Comparison of ENCODE assay signal across 21 cellular contexts in the genomic region with DNA sequence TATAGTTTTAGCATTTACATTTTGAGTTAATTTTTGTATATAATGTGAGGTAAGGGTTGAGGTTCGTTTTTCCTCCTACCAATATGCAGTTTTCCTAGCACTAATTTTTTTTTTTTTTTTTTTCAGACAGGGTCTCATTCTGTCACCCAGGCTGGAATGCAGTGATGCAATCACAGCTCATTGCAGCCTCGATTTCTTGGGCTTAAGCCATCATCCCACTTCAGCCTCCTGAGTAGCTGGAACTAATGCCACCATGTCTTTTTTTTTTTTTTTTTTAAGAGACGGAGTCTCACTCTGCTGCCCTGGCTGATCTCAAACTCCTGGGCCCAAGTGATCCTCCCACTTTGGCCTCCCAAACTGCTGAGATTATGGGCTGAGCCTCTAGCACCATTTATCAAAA. TPM values are rescaled to one million over a fixed set of nuclear protein-coding genes. Genes with fewer than 3 reads are reported as not detected.
DNase-seq lines count a peak whose midpoint lies in the region; ATAC-seq, FAIRE-seq and TF ChIP-seq lines count a peak whose summit lies in the region.
"Had no signal": no experiment of that assay in that cellular context is flagged by ENCODE, and none has a peak within 500 bp of the region (broad histone marks: within the 10 kb centered on the region; RNA-seq: fewer than 3 reads in every experiment).

No MANE protein-coding gene starts in this region.

- no peaks in the 10 kb centered on the region for H3K27me3 Mint-ChIP-seq in activated T-cell treated with anti-CD3 and anti-CD28 coated beads, Interleukin-2, amount 50 U/mL, for 24 hours
- H3K27me3 Mint-ChIP-seq in astrocyte (ENCODE audit: low read depth, unreplicated experiment) (peaks cover 11% of the 10 kb centered on the region), neural progenitor cell (ENCODE audit: insufficient read depth, low read depth) (peaks cover 9% of the 10 kb centered on the region)
- H3K27me3 Mint-ChIP-seq: naive thymus-derived CD8-positive, alpha-beta T cell had no signal

- no peak overlapping the region for H4K91ac ChIP-seq in IMR-90 (ENCODE audit: insufficient read depth, low read depth, low read length)

- no peak for FAIRE-seq in astrocyte (lab: Jason Lieb, UNC)

- no peak overlapping the region for H3K14ac ChIP-seq in IMR-90 (replicated peaks; ENCODE audit: low read depth, low read length)

- intact Hi-C loops in IMR-90 (cut with micrococcal nuclease) = no loop called here

- no peak overlapping the region for H3K9ac ChIP-seq in IMR-90 (ENCODE audit: low read depth, low read length)
- no peak overlapping the region for H3K9ac ChIP-seq in astrocyte (ENCODE audit: low read length)
- H3K9ac ChIP-seq in mesendoderm (ENCODE audit: low read length) = no peak overlapping the region
- H3K9ac ChIP-seq in neural progenitor cell = no peak overlapping the region

- peak overlapping the region; percentile 81 for H3K27ac Mint-ChIP-seq in activated T-cell treated with anti-CD3 and anti-CD28 coated beads, Interleukin-2, amount 50 U/mL, for 24 hours
- peak overlapping the region; percentile 58 for H3K27ac Mint-ChIP-seq in astrocyte (ENCODE audit: unreplicated experiment)
- H3K27ac Mint-ChIP-seq in neural progenitor cell = no peak overlapping the region

- H3K4me1 ChIP-seq in IMR-90 (ENCODE audit: control insufficient read depth, insufficient read depth, low read length) (no peaks in the 10 kb centered on the region), astrocyte (ENCODE audit: insufficient read depth, low read length) (no peaks in the 10 kb centered on the region), mesendoderm (ENCODE audit: control insufficient read depth, low read depth, low read length) (no peaks in the 10 kb centered on the region), neural progenitor cell (peaks cover 16% of the 10 kb centered on the region)
- H3K4me1 ChIP-seq: body of pancreas, prostate gland had no signal

- in situ Hi-C loops in IMR-90 (cut with MboI; ENCODE audit: low sequenced_read_pairs) = no loop called here

- H2AFZ ChIP-seq in IMR-90 (replicated peaks; ENCODE audit: low read length, poor library complexity) (no peak overlapping the region), astrocyte (ENCODE audit: low read depth, low read length) (no peak overlapping the region), neural progenitor cell (replicated peaks) (no peak overlapping the region)

- H3K27me3 ChIP-seq in IMR-90 (ENCODE audit: control insufficient read depth, insufficient read depth, low read length) (peaks cover 7% of the 10 kb centered on the region), astrocyte (ENCODE audit: insufficient read depth, low read length) (no peaks in the 10 kb centered on the region), mesendoderm (ENCODE audit: insufficient read depth, low read length, poor library complexity) (no peaks in the 10 kb centered on the region), neural progenitor cell (no peaks in the 10 kb centered on the region)
- H3K27me3 ChIP-seq: body of pancreas had no signal

- H3K79me2 ChIP-seq in astrocyte (ENCODE audit: insufficient read depth, low read length) (no peaks in the 10 kb centered on the region), mesendoderm (ENCODE audit: control insufficient read depth, insufficient read depth, low read length) (no peaks in the 10 kb centered on the region), neural progenitor cell (ENCODE audit: low read depth) (no peaks in the 10 kb centered on the region)

- H3K27ac ChIP-seq in IMR-90 (ENCODE audit: insufficient read depth, low read length) = no peak overlapping the region
- no peak overlapping the region for H3K27ac ChIP-seq in astrocyte (ENCODE audit: low read depth, low read length)
- H3K27ac ChIP-seq in mesendoderm (ENCODE audit: low read depth, low read length) = no peak overlapping the region
- H3K27ac ChIP-seq in neural progenitor cell = no peak overlapping the region
- H3K27ac ChIP-seq: body of pancreas, HL-60, prostate gland had no signal

- H3K23ac ChIP-seq in IMR-90 (ENCODE audit: low read depth, low read length) (no peak overlapping the region), mesendoderm (ENCODE audit: low read length) (no peak overlapping the region)

- no peak for TF ChIP-seq RAD21 in IMR-90 (IDR thresholded peaks at IDR 0.05; ENCODE audit: low read length)

- H4K20me1 ChIP-seq in IMR-90 (ENCODE audit: insufficient read depth, low read length) = no peaks in the 10 kb centered on the region
- no peaks in the 10 kb centered on the region for H4K20me1 ChIP-seq in astrocyte (ENCODE audit: insufficient read depth, low read length)
- no peaks in the 10 kb centered on the region for H4K20me1 ChIP-seq in neural progenitor cell (ENCODE audit: low read depth)

- CTCF ChIA-PET in IMR-90 (lab: Yijun Ruan, JAX) = no interaction called here

- H2BK15ac ChIP-seq in IMR-90 (ENCODE audit: low read depth, low read length) (no peak overlapping the region), mesendoderm (replicated peaks; ENCODE audit: low read depth) (no peak overlapping the region)

- peaks cover 71% of the 10 kb centered on the region for H3K4me1 Mint-ChIP-seq in activated T-cell treated with anti-CD3 and anti-CD28 coated beads, Interleukin-2, amount 50 U/mL, for 24 hours (ENCODE audit: low read depth)
- H3K4me1 Mint-ChIP-seq in astrocyte (ENCODE audit: low read depth, unreplicated experiment) = peaks cover 3% of the 10 kb centered on the region
- peaks cover 24% of the 10 kb centered on the region for H3K4me1 Mint-ChIP-seq in neural progenitor cell

- no peak overlapping the region for H3K18ac ChIP-seq in IMR-90 (ENCODE audit: low read depth, low read length)
- no peak overlapping the region for H3K18ac ChIP-seq in mesendoderm (ENCODE audit: low read length)

- no peaks in the 10 kb centered on the region for H3K9me3 ChIP-seq in IMR-90 (ENCODE audit: control insufficient read depth, insufficient read depth, low read length)
- peaks cover 2% of the 10 kb centered on the region for H3K9me3 ChIP-seq in astrocyte (ENCODE audit: insufficient read depth, low read depth, low read length)
- H3K9me3 ChIP-seq in neural progenitor cell (ENCODE audit: low read depth) = no peaks in the 10 kb centered on the region
- H3K9me3 ChIP-seq: body of pancreas, prostate gland had no signal

- ATAC-seq in IMR-90 (ENCODE audit: low read depth) = no peak
- ATAC-seq in GM19035 (IDR thresholded peaks at IDR 0.05; ENCODE audit: unreplicated experiment) = no peak
- ATAC-seq: body of pancreas; naive thymus-derived CD8-positive, alpha-beta T cell had no signal

- no peak overlapping the region for H2BK5ac ChIP-seq in IMR-90 (ENCODE audit: low read depth, low read length, poor library complexity, severe bottlenecking)
- H2BK5ac ChIP-seq in mesendoderm (ENCODE audit: low read length) = no peak overlapping the region

- H3K79me1 ChIP-seq in IMR-90 (ENCODE audit: low read depth in 1 of 2, low read length in 2 of 2) (no peaks in the 10 kb centered on the region), mesendoderm (ENCODE audit: low read length) (no peaks in the 10 kb centered on the region)

- no peaks in the 10 kb centered on the region for H3K9me1 ChIP-seq in IMR-90 (ENCODE audit: insufficient read depth, low read length)

- H2AK5ac ChIP-seq in IMR-90 (ENCODE audit: low read depth, low read length) (no peak overlapping the region), mesendoderm (ENCODE audit: low read length) (no peak overlapping the region)

- no peak overlapping the region for H3K4me2 ChIP-seq in IMR-90 (ENCODE audit: low read depth, low read length)
- H3K4me2 ChIP-seq in astrocyte (ENCODE audit: low read length) = no peak overlapping the region
- no peak overlapping the region for H3K4me2 ChIP-seq in mesendoderm (ENCODE audit: low read length)
- H3K4me2 ChIP-seq in neural progenitor cell = no peak overlapping the region

- DNase-seq in activated T-cell treated with anti-CD3 and anti-CD28 coated beads, Interleukin-2, amount 50 U/mL, for 24 hours = peak; percentile 2
- DNase-seq in activated T-cell treated with anti-CD3 and anti-CD28 coated beads, Interleukin-2, amount 50 U/mL, for 1 hour = no peak
- no peak for DNase-seq in IMR-90
- DNase-seq in astrocyte (ENCODE audit: low read depth) = peak; percentile 23
- peak; percentile 37 for DNase-seq in mesendoderm
- no peak for DNase-seq in stimulated activated CD4-positive, alpha-beta T cell treated with anti-CD3 and anti-CD28 coated beads, Interleukin-15, amount 100 ng/mL, for 24 hours
- no peak for DNase-seq in neural progenitor cell (ENCODE audit: low spot score)
- DNase-seq: activated CD4-positive, CD25-positive, alpha-beta regulatory T cell treated with anti-CD3 and anti-CD28 coated beads, Interleukin-2, amount 50 U/mL, for 72 hours; effector CD4-positive, alpha-beta T cell; Karpas-422; naive thymus-derived CD8-positive, alpha-beta T cell; NCI-H1436; stimulated activated CD4-positive, alpha-beta T cell treated with anti-CD3 and anti-CD28 coated beads, Interleukin-12 subunit alpha, Interleukin-12 subunit beta, amount 100 ng/mL, for 4 hours had no signal

- no peak overlapping the region for H2AK9ac ChIP-seq in IMR-90 (replicated peaks; ENCODE audit: low read depth, low read length, poor library complexity)

- WGBS in IMR-90 (ENCODE audit: extremely low coverage in 2 of 2, insufficient read length in 1 of 2), 2 experiments = no CpG with 5 or more reads among the region's 3 CpGs
- WGBS in mesendoderm (ENCODE audit: extremely low coverage, insufficient coverage, low lambda C conversion rate) = no CpG with 5 or more reads among the region's 3 CpGs

- POLR2A ChIA-PET in IMR-90 (lab: Charles Lee; ENCODE audit: unreplicated experiment) = no interaction called here

- H4K8ac ChIP-seq in IMR-90 (ENCODE audit: low read depth in 2 of 2, low read length in 2 of 2) = no peak overlapping the region
- H4K8ac ChIP-seq in mesendoderm (ENCODE audit: low read depth, low read length) = no peak overlapping the region

- H3K4me3 ChIP-seq in IMR-90 (ENCODE audit: insufficient read depth, low read depth, low read length) (no peak overlapping the region), astrocyte (ENCODE audit: insufficient read depth, low read depth, low read length) (no peak overlapping the region), mesendoderm (ENCODE audit: low read length) (no peak overlapping the region), neural progenitor cell (no peak overlapping the region)
- H3K4me3 ChIP-seq: body of pancreas, prostate gland had no signal

- H2BK120ac ChIP-seq in IMR-90 (ENCODE audit: low read depth, low read length) (no peak overlapping the region), mesendoderm (ENCODE audit: low read depth, low read length) (no peak overlapping the region)

- no peaks in the 10 kb centered on the region for H3F3A ChIP-seq in neural progenitor cell (ENCODE audit: low read depth)

- no peak overlapping the region for H3K56ac ChIP-seq in IMR-90 (ENCODE audit: extremely low read depth, insufficient read depth, low read length)
- no peak overlapping the region for H3K56ac ChIP-seq in mesendoderm (ENCODE audit: low read length)

- TF ChIP-seq POLR2A in IMR-90 (IDR thresholded peaks at IDR 0.05; ENCODE audit: low read depth, low read length) = no peak

- H3K36me3 Mint-ChIP-seq in activated T-cell treated with anti-CD3 and anti-CD28 coated beads, Interleukin-2, amount 50 U/mL, for 24 hours (ENCODE audit: low read depth) = peaks cover 42% of the 10 kb centered on the region
- H3K36me3 Mint-ChIP-seq in astrocyte (ENCODE audit: low read depth, unreplicated experiment) (no peaks in the 10 kb centered on the region), neural progenitor cell (no peaks in the 10 kb centered on the region)

- dilution Hi-C loops in IMR-90 (cut with HindIII; ENCODE audit: low sequenced_read_pairs, unreplicated experiment) = no loop called here

- H3K9me3 Mint-ChIP-seq in activated T-cell treated with anti-CD3 and anti-CD28 coated beads, Interleukin-2, amount 50 U/mL, for 24 hours = peaks cover 9% of the 10 kb centered on the region
- H3K9me3 Mint-ChIP-seq in astrocyte (ENCODE audit: unreplicated experiment) = no peaks in the 10 kb centered on the region
- H3K9me3 Mint-ChIP-seq in neural progenitor cell = no peaks in the 10 kb centered on the region

- H4K5ac ChIP-seq in IMR-90 (ENCODE audit: low read depth, low read length) (no peak overlapping the region), mesendoderm (ENCODE audit: low read length) (no peak overlapping the region)

- H2BK20ac ChIP-seq in IMR-90 (ENCODE audit: low read depth, low read length) = no peak overlapping the region

- H3K4ac ChIP-seq in IMR-90 (ENCODE audit: low read depth, low read length) = no peak overlapping the region
- H3K4ac ChIP-seq in mesendoderm (ENCODE audit: low read depth, low read length) = no peak overlapping the region

- H3K36me3 ChIP-seq in IMR-90 (ENCODE audit: control insufficient read depth, insufficient read depth, low read length) (no peaks in the 10 kb centered on the region), astrocyte (ENCODE audit: insufficient read depth, low read length) (no peaks in the 10 kb centered on the region), mesendoderm (ENCODE audit: control insufficient read depth, insufficient read depth, low read length) (no peaks in the 10 kb centered on the region), neural progenitor cell (no peaks in the 10 kb centered on the region)
- H3K36me3 ChIP-seq: prostate gland had no signal

- peak overlapping the region; percentile 21 for H3K4me3 Mint-ChIP-seq in activated T-cell treated with anti-CD3 and anti-CD28 coated beads, Interleukin-2, amount 50 U/mL, for 24 hours
- H3K4me3 Mint-ChIP-seq in astrocyte (ENCODE audit: unreplicated experiment) (no peak overlapping the region), neural progenitor cell (no peak overlapping the region)

- TF ChIP-seq CTCF in IMR-90 (conservative IDR thresholded peaks at IDR 0.05; ENCODE audit: low read depth, low read length) (no peak), astrocyte (IDR thresholded peaks at IDR 0.05; ENCODE audit: insufficient read depth, low read depth, low read length) (no peak), neural progenitor cell (IDR thresholded peaks at IDR 0.05) (no peak)

- no TSS peak for BruUV-seq in IMR-90 (replicated peaks; lab: Mats Ljungman, UMichigan)

RNA-seq across cellular contexts. Expression of gene UBASH3A, which starts 2.5 kb away (rescaled TPM):
- not detected in 2 replicates for total RNA-seq in IMR-90 (2012; rRNA removed)
- polyA plus RNA-seq in IMR-90 (2012; rRNA removed) = not detected in 2 replicates
- not detected in 2 replicates for polyA plus RNA-seq in IMR-90 (2012; cell fraction: cytosol; rRNA removed)
- not detected in 2 replicates for polyA plus RNA-seq in IMR-90 (2012; cell fraction: nucleus; rRNA removed; ENCODE audit: low replicate concordance)
- not detected in 2 replicates for total RNA-seq in astrocyte
- polyA plus RNA-seq in mesendoderm (2013, experiment 1 of 2) = not detected
- polyA plus RNA-seq in mesendoderm (2013, experiment 2 of 2) = not detected
- not detected in 2 replicates for total RNA-seq in neural progenitor cell (ENCODE audit: low replicate concordance)
- total RNA-seq: fibroblast of villous mesenchyme had no signal
- polyA plus RNA-seq: AG04450 had no signal

RNA-seq across cellular contexts. Expression of gene TMPRSS3, which starts 5.3 kb away (rescaled TPM):
- total RNA-seq in IMR-90 (2012; rRNA removed) = not detected in 2 replicates
- polyA plus RNA-seq in IMR-90 (2012; rRNA removed) = not detected in 2 replicates
- polyA plus RNA-seq in IMR-90 (2012; cell fraction: cytosol; rRNA removed) = not detected in 2 replicates
- polyA plus RNA-seq in IMR-90 (2012; cell fraction: nucleus; rRNA removed; ENCODE audit: low replicate concordance) = not detected in 2 replicates
- total RNA-seq in astrocyte = not detected in 2 replicates
- 0.01 TPM for polyA plus RNA-seq in mesendoderm (2013, experiment 1 of 2)
- polyA plus RNA-seq in mesendoderm (2013, experiment 2 of 2) = 0.03 TPM
- total RNA-seq in neural progenitor cell (ENCODE audit: low replicate concordance) = not detected in 2 replicates
- total RNA-seq: fibroblast of villous mesenchyme had no signal
- polyA plus RNA-seq: AG04450 had no signal

RNA-seq across cellular contexts. Expression of gene TFF1, which starts 34.8 kb away (rescaled TPM):
- total RNA-seq in IMR-90 (2012; rRNA removed) (not detected in 2 replicates), astrocyte (not detected in 2 replicates), neural progenitor cell (ENCODE audit: low replicate concordance) (not detected in 2 replicates)
- polyA plus RNA-seq in IMR-90 (2012; rRNA removed) = not detected in 2 replicates
- polyA plus RNA-seq in IMR-90 (2012; cell fraction: cytosol; rRNA removed) = not detected in 2 replicates
- not detected in 2 replicates for polyA plus RNA-seq in IMR-90 (2012; cell fraction: nucleus; rRNA removed; ENCODE audit: low replicate concordance)
- polyA plus RNA-seq in mesendoderm (2013, experiment 1 of 2) = not detected
- polyA plus RNA-seq in mesendoderm (2013, experiment 2 of 2) = not detected
- total RNA-seq: fibroblast of villous mesenchyme; lower leg skin; naive thymus-derived CD8-positive, alpha-beta T cell; T-helper 2 cell treated with Interferon-gamma antibody and Interleukin-4, amounts not matched to agents 100 ng/mL and 5 ng/mL, for 36 hours had no signal
- polyA plus RNA-seq: AG04450; naive thymus-derived CD8-positive, alpha-beta T cell had no signal

RNA-seq across cellular contexts. Expression of gene TFF2, which starts 50.4 kb away (rescaled TPM):
- not detected in 2 replicates for total RNA-seq in IMR-90 (2012; rRNA removed)
- not detected in 2 replicates for polyA plus RNA-seq in IMR-90 (2012; rRNA removed)
- polyA plus RNA-seq in IMR-90 (2012; cell fraction: cytosol; rRNA removed) = not detected in 2 replicates
- polyA plus RNA-seq in IMR-90 (2012; cell fraction: nucleus; rRNA removed; ENCODE audit: low replicate concordance) = not detected in 2 replicates
- total RNA-seq in astrocyte = not detected in 2 replicates
- polyA plus RNA-seq in mesendoderm (2013, experiment 1 of 2) = not detected
- 0.06 TPM for polyA plus RNA-seq in mesendoderm (2013, experiment 2 of 2)
- total RNA-seq in neural progenitor cell (ENCODE audit: low replicate concordance) = not detected in 2 replicates
- total RNA-seq: fibroblast of villous mesenchyme; lower leg skin; naive thymus-derived CD8-positive, alpha-beta T cell; prostate gland; T-helper 2 cell treated with Interferon-gamma antibody and Interleukin-4, amounts not matched to agents 100 ng/mL and 5 ng/mL, for 36 hours had no signal
- polyA plus RNA-seq: AG04450; naive thymus-derived CD8-positive, alpha-beta T cell had no signal

Comparison
In these comparisons a context has a peak if more than half of its experiments do, and no peak if none do; other contexts are left out.
1. DNase-seq: peak in activated T-cell treated with anti-CD3 and anti-CD28 coated beads, Interleukin-2, amount 50 U/mL, for 24 hours (single experiment), astrocyte (single experiment) and mesendoderm (single experiment); none in activated T-cell treated with anti-CD3 and anti-CD28 coated beads, Interleukin-2, amount 50 U/mL, for 1 hour (single experiment), IMR-90 (single experiment), stimulated activated CD4-positive, alpha-beta T cell treated with anti-CD3 and anti-CD28 coated beads, Interleukin-15, amount 100 ng/mL, for 24 hours (single experiment) and neural progenitor cell (single experiment).